Comparison of ENCODE assay signal across 1 cellular context in genomic region chr9:99906403-99907207, GRCh38.
TF ChIP-seq lines count a peak whose summit lies in the region.

Gene STX17 (plus strand): TSS chr9:99906654. CDS start chr9:99915240, 8,586 bp downstream.

TF ChIP-seq in HepG2, 621 proteins besides CTCF, POLR2A, EP300 and RAD21 (continued from another document and continues in another):
- no peak for TF ChIP-seq NCOA2 (CRISPR knock-in tag; IDR thresholded peaks at IDR 0.05)
- TF ChIP-seq ZNF577 (CRISPR knock-in tag; IDR thresholded peaks at IDR 0.05; ENCODE audit: borderline replicate concordance, low read depth) = no peak
- TF ChIP-seq, protein P1, sequence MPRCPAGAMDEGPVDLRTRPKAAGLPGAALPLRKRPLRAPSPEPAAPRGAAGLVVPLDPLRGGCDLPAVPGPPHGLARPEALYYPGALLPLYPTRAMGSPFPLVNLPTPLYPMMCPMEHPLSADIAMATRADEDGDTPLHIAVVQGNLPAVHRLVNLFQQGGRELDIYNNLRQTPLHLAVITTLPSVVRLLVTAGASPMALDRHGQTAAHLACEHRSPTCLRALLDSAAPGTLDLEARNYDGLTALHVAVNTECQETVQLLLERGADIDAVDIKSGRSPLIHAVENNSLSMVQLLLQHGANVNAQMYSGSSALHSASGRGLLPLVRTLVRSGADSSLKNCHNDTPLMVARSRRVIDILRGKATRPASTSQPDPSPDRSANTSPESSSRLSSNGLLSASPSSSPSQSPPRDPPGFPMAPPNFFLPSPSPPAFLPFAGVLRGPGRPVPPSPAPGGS (CRISPR knock-in tag; IDR thresholded peaks at IDR 0.05) = peak; percentile 67; the same call in 1 of the 2 replicates
- 0 out of 2 replicates have a peak, but pooled peaks have one; percentile 72 for TF ChIP-seq ZNF879 (CRISPR knock-in tag; IDR thresholded peaks at IDR 0.05)
- TF ChIP-seq, protein P2, sequence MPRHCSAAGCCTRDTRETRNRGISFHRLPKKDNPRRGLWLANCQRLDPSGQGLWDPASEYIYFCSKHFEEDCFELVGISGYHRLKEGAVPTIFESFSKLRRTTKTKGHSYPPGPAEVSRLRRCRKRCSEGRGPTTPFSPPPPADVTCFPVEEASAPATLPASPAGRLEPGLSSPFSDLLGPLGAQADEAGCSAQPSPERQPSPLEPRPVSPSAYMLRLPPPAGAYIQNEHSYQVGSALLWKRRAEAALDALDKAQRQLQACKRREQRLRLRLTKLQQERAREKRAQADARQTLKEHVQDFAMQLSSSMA (CRISPR knock-in tag; IDR thresholded peaks at IDR 0.05) = peak; percentile 39; the same call in 1 of the 2 replicates
- TF ChIP-seq ZKSCAN8 (CRISPR knock-in tag; IDR thresholded peaks at IDR 0.05; ENCODE audit: borderline replicate concordance) = no peak
- TF ChIP-seq, protein P3, sequence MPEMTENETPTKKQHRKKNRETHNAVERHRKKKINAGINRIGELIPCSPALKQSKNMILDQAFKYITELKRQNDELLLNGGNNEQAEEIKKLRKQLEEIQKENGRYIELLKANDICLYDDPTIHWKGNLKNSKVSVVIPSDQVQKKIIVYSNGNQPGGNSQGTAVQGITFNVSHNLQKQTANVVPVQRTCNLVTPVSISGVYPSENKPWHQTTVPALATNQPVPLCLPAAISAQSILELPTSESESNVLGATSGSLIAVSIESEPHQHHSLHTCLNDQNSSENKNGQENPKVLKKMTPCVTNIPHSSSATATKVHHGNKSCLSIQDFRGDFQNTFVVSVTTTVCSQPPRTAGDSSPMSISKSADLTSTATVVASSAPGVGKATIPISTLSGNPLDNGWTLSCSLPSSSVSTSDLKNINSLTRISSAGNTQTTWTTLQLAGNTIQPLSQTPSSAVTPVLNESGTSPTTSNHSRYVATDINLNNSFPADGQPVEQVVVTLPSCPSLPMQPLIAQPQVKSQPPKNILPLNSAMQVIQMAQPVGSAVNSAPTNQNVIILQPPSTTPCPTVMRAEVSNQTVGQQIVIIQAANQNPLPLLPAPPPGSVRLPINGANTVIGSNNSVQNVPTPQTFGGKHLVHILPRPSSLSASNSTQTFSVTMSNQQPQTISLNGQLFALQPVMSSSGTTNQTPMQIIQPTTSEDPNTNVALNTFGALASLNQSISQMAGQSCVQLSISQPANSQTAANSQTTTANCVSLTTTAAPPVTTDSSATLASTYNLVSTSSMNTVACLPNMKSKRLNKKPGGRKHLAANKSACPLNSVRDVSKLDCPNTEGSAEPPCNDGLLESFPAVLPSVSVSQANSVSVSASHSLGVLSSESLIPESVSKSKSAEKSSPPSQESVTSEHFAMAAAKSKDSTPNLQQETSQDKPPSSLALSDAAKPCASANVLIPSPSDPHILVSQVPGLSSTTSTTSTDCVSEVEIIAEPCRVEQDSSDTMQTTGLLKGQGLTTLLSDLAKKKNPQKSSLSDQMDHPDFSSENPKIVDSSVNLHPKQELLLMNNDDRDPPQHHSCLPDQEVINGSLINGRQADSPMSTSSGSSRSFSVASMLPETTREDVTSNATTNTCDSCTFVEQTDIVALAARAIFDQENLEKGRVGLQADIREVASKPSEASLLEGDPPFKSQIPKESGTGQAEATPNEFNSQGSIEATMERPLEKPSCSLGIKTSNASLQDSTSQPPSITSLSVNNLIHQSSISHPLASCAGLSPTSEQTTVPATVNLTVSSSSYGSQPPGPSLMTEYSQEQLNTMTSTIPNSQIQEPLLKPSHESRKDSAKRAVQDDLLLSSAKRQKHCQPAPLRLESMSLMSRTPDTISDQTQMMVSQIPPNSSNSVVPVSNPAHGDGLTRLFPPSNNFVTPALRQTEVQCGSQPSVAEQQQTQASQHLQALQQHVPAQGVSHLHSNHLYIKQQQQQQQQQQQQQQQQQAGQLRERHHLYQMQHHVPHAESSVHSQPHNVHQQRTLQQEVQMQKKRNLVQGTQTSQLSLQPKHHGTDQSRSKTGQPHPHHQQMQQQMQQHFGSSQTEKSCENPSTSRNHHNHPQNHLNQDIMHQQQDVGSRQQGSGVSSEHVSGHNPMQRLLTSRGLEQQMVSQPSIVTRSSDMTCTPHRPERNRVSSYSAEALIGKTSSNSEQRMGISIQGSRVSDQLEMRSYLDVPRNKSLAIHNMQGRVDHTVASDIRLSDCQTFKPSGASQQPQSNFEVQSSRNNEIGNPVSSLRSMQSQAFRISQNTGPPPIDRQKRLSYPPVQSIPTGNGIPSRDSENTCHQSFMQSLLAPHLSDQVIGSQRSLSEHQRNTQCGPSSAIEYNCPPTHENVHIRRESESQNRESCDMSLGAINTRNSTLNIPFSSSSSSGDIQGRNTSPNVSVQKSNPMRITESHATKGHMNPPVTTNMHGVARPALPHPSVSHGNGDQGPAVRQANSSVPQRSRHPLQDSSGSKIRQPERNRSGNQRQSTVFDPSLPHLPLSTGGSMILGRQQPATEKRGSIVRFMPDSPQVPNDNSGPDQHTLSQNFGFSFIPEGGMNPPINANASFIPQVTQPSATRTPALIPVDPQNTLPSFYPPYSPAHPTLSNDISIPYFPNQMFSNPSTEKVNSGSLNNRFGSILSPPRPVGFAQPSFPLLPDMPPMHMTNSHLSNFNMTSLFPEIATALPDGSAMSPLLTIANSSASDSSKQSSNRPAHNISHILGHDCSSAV (CRISPR knock-in tag; IDR thresholded peaks at IDR 0.05; ENCODE audit: borderline replicate concordance) = no peak
- TF ChIP-seq ATF3 (CRISPR knock-in tag; IDR thresholded peaks at IDR 0.05) = no peak
- TF ChIP-seq DMTF1 (CRISPR knock-in tag; IDR thresholded peaks at IDR 0.05) = no peak
- TF ChIP-seq NFIC (IDR thresholded peaks at IDR 0.05; ENCODE audit: low read length) = no peak
- no peak for TF ChIP-seq CHD4 (IDR thresholded peaks at IDR 0.05; ENCODE audit: borderline replicate concordance, low read length)
- peak; percentile 72; the same call in 1 of the 2 replicates for TF ChIP-seq BRD4 (CRISPR knock-in tag; IDR thresholded peaks at IDR 0.05)
- no peak; the same call in 1 of the 2 replicates for TF ChIP-seq ZNF160 (CRISPR knock-in tag; IDR thresholded peaks at IDR 0.05)
- peak; percentile 85; the same call in 1 of the 2 replicates for TF ChIP-seq ZNF232 (CRISPR knock-in tag; IDR thresholded peaks at IDR 0.05; ENCODE audit: borderline replicate concordance)
- TF ChIP-seq ZNF614 (CRISPR knock-in tag; IDR thresholded peaks at IDR 0.05; ENCODE audit: borderline replicate concordance) = 0 out of 2 replicates have a peak, but pooled peaks have one; percentile 50
- TF ChIP-seq ZNF207 (IDR thresholded peaks at IDR 0.05; ENCODE audit: borderline replicate concordance) = no peak
- peak; percentile 93 for TF ChIP-seq KMT2A (CRISPR knock-in tag; IDR thresholded peaks at IDR 0.05)
- TF ChIP-seq ZNF737 (CRISPR knock-in tag; IDR thresholded peaks at IDR 0.05; ENCODE audit: borderline replicate concordance) = peak; percentile 74; the same call in 1 of the 2 replicates
- TF ChIP-seq YEATS4 (CRISPR knock-in tag; IDR thresholded peaks at IDR 0.05; ENCODE audit: borderline replicate concordance) = peak; percentile 88
- no peak for TF ChIP-seq GFI1 (CRISPR knock-in tag; IDR thresholded peaks at IDR 0.05; ENCODE audit: borderline replicate concordance)
- TF ChIP-seq ZNF101 (CRISPR knock-in tag; IDR thresholded peaks at IDR 0.05; ENCODE audit: borderline replicate concordance, low read depth) = no peak
- no peak for TF ChIP-seq MIXL1 (CRISPR knock-in tag; IDR thresholded peaks at IDR 0.05)
- TF ChIP-seq ZNF589 (CRISPR knock-in tag; conservative IDR thresholded peaks at IDR 0.05) = peak; percentile 61; the same call in 1 of the 2 replicates
- peak; percentile 59; the same call in 1 of the 2 replicates for TF ChIP-seq ZMAT3 (CRISPR knock-in tag; conservative IDR thresholded peaks at IDR 0.05)
- no peak for TF ChIP-seq ZNF850 (CRISPR knock-in tag; conservative IDR thresholded peaks at IDR 0.05)
- TF ChIP-seq ARID3A (IDR thresholded peaks at IDR 0.05; ENCODE audit: low read depth, low read length) = no peak
- TF ChIP-seq MAFK (conservative IDR thresholded peaks at IDR 0.05 in 1 of 2, IDR thresholded peaks at IDR 0.05 in 1 of 2; ENCODE audit: low read length in 2 of 2) = no peak
- TF ChIP-seq CHD2 (IDR thresholded peaks at IDR 0.05; ENCODE audit: low read depth, low read length) = no peak
- TF ChIP-seq, protein P4, sequence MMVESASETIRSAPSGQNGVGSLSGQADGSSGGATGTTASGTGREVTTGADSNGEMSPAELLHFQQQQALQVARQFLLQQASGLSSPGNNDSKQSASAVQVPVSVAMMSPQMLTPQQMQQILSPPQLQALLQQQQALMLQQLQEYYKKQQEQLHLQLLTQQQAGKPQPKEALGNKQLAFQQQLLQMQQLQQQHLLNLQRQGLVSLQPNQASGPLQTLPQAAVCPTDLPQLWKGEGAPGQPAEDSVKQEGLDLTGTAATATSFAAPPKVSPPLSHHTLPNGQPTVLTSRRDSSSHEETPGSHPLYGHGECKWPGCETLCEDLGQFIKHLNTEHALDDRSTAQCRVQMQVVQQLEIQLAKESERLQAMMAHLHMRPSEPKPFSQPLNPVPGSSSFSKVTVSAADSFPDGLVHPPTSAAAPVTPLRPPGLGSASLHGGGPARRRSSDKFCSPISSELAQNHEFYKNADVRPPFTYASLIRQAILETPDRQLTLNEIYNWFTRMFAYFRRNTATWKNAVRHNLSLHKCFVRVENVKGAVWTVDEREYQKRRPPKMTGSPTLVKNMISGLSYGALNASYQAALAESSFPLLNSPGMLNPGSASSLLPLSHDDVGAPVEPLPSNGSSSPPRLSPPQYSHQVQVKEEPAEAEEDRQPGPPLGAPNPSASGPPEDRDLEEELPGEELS (CRISPR knock-in tag; IDR thresholded peaks at IDR 0.05) = no peak
- peak; percentile 62; the same call in 1 of the 2 replicates for TF ChIP-seq HIC2 (CRISPR knock-in tag; IDR thresholded peaks at IDR 0.05; ENCODE audit: low read depth)
- 0 out of 2 replicates have a peak, but pooled peaks have one; percentile 53 for TF ChIP-seq ZFP36L2 (CRISPR knock-in tag; IDR thresholded peaks at IDR 0.05)
- TF ChIP-seq UBTF (CRISPR knock-in tag; IDR thresholded peaks at IDR 0.05) = peak; percentile 95
- TF ChIP-seq MIER3 (CRISPR knock-in tag; IDR thresholded peaks at IDR 0.05; ENCODE audit: borderline replicate concordance) = peak; percentile 44; the same call in 1 of the 2 replicates
- no peak for TF ChIP-seq NCOA1 (CRISPR knock-in tag; IDR thresholded peaks at IDR 0.05)
- peak; percentile 78; the same call in 1 of the 2 replicates for TF ChIP-seq ZNF816 (CRISPR knock-in tag; IDR thresholded peaks at IDR 0.05; ENCODE audit: borderline replicate concordance)
- no peak for TF ChIP-seq ZNF530 (CRISPR knock-in tag; IDR thresholded peaks at IDR 0.05; ENCODE audit: low read depth)
- 0 out of 2 replicates have a peak, but pooled peaks have one; percentile 15 for TF ChIP-seq HNF4A (CRISPR knock-in tag; IDR thresholded peaks at IDR 0.05)
- no peak for TF ChIP-seq SIN3B (IDR thresholded peaks at IDR 0.05; ENCODE audit: low read length)
- TF ChIP-seq ZNF761 (CRISPR knock-in tag; conservative IDR thresholded peaks at IDR 0.05) = no peak
